In the genomic region with DNA sequence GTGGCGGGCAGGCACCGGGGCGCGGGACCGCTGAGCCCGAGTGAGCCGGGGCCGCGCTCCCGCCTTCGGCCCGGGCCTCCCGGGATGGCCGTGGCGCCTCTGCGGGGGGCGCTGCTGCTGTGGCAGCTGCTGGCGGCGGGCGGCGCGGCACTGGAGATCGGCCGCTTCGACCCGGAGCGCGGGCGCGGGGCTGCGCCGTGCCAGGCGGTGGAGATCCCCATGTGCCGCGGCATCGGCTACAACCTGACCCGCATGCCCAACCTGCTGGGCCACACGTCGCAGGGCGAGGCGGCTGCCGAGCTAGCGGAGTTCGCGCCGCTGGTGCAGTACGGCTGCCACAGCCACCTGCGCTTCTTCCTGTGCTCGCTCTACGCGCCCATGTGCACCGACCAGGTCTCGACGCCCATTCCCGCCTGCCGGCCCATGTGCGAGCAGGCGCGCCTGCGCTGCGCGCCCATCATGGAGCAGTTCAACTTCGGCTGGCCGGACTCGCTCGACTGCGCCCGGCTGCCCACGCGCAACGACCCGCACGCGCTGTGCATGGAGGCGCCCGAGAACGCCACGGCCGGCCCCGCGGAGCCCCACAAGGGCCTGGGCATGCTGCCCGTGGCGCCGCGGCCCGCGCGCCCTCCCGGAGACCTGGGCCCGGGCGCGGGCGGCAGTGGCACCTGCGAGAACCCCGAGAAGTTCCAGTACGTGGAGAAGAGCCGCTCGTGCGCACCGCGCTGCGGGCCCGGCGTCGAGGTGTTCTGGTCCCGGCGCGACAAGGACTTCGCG, we compare ENCODE assay signal across 7 cellular contexts. TPM values are rescaled to one million over a fixed set of nuclear protein-coding genes. Genes with fewer than 3 reads are reported as not detected.
DNase-seq lines count a peak whose midpoint lies in the region; ATAC-seq and TF ChIP-seq lines count a peak whose summit lies in the region.

No MANE protein-coding gene starts in this region.

- H3K4me2 ChIP-seq in neural cell (ENCODE audit: low read length) (no peak overlapping the region), Karpas-422 (ENCODE audit: low read depth, low read length, poor library complexity, severe bottlenecking) (no peak overlapping the region)

- H3K4me1 Mint-ChIP-seq in activated naive CD8-positive, alpha-beta T cell treated with anti-CD3 and anti-CD28 coated beads, Interleukin-2, amount 10 ng/mL, durations not matched to agents 7 days and 5 days, result peaks cover 3% of the 10 kb centered on the region

- no peaks in the 10 kb centered on the region for H3K9me2 ChIP-seq in neural cell (ENCODE audit: insufficient read depth, low read length)
- H3K9me2 ChIP-seq in Karpas-422 (replicated peaks; ENCODE audit: insufficient read depth, low read length), result no peaks in the 10 kb centered on the region

- H3K27ac Mint-ChIP-seq in activated naive CD8-positive, alpha-beta T cell treated with anti-CD3 and anti-CD28 coated beads, Interleukin-2, amount 10 ng/mL, durations not matched to agents 7 days and 5 days, result no peak overlapping the region

- H3K4me3 Mint-ChIP-seq in activated naive CD8-positive, alpha-beta T cell treated with anti-CD3 and anti-CD28 coated beads, Interleukin-2, amount 10 ng/mL, durations not matched to agents 7 days and 5 days, result peak overlapping the region; percentile 37

- no peaks in the 10 kb centered on the region for H3K4me1 ChIP-seq in Karpas-422 (ENCODE audit: low read length)

- TF ChIP-seq RAD21 in neural cell (conservative IDR thresholded peaks at IDR 0.05), result peak; percentile 13

- peaks cover 12% of the 10 kb centered on the region for H3K27me3 Mint-ChIP-seq in activated naive CD8-positive, alpha-beta T cell treated with anti-CD3 and anti-CD28 coated beads, Interleukin-2, amount 10 ng/mL, durations not matched to agents 7 days and 5 days

- no peaks in the 10 kb centered on the region for H3K79me2 ChIP-seq in neural cell (replicated peaks; ENCODE audit: insufficient read depth, low read length)
- no peaks in the 10 kb centered on the region for H3K79me2 ChIP-seq in Karpas-422 (ENCODE audit: low read length)

- H3K9me3 Mint-ChIP-seq in activated naive CD8-positive, alpha-beta T cell treated with anti-CD3 and anti-CD28 coated beads, Interleukin-2, amount 10 ng/mL, durations not matched to agents 7 days and 5 days, result peaks cover 1% of the 10 kb centered on the region

- H4K20me1 ChIP-seq in neural cell (ENCODE audit: insufficient read depth), result no peaks in the 10 kb centered on the region
- 0 out of 2 replicates have a peak, but pooled peaks cover 12% of the 10 kb centered on the region for H4K20me1 ChIP-seq in Karpas-422 (ENCODE audit: insufficient read depth, low read depth, low read length)

- no peaks in the 10 kb centered on the region for H3F3A ChIP-seq in neural cell (ENCODE audit: insufficient read depth, low read length, poor library complexity, severe bottlenecking)

- H3K36me3 ChIP-seq in neural cell (ENCODE audit: insufficient read depth, low read length), result no peaks in the 10 kb centered on the region
- H3K36me3 ChIP-seq in Karpas-422 (ENCODE audit: insufficient read depth, low read length), result 0 out of 2 replicates have a peak, but pooled peaks cover under 1% of the 10 kb centered on the region

- no peak for DNase-seq in activated naive CD8-positive, alpha-beta T cell treated with anti-CD3 and anti-CD28 coated beads, Interleukin-2, amount 10 ng/mL, durations not matched to agents 7 days and 5 days
- no peak for DNase-seq in NCI-H345 treated with DMSO at 0.1 percent for 48 hours (lab: John Stamatoyannopoulos, UW; ENCODE audit: unreplicated experiment)
- DNase-seq in Karpas-422, result no peak
- DNase-seq in SW480 (ENCODE audit: low spot score), result no peak

- peak overlapping the region; percentile 58 for H3K4me3 ChIP-seq in neural cell (ENCODE audit: low read length)
- H3K4me3 ChIP-seq in Karpas-422 (ENCODE audit: low read length), result no peak overlapping the region

- POLR2A ChIA-PET in activated naive CD8-positive, alpha-beta T cell treated with anti-CD3 and anti-CD28 coated beads, Interleukin-2, amount 10 ng/mL, durations not matched to agents 7 days and 5 days (lab: Charles Lee), result no interaction called here

- H3K36me3 Mint-ChIP-seq in activated naive CD8-positive, alpha-beta T cell treated with anti-CD3 and anti-CD28 coated beads, Interleukin-2, amount 10 ng/mL, durations not matched to agents 7 days and 5 days, result no peaks in the 10 kb centered on the region

- H3K27me3 ChIP-seq in neural cell (ENCODE audit: insufficient read depth, low read depth, low read length) (no peaks in the 10 kb centered on the region), Karpas-422 (ENCODE audit: low read length) (no peaks in the 10 kb centered on the region)

- H2AFZ ChIP-seq in neural cell (ENCODE audit: low read depth, low read length) (no peak overlapping the region), Karpas-422 (ENCODE audit: low read length) (no peak overlapping the region)

- H3K9ac ChIP-seq in neural cell (ENCODE audit: low read length) (peak overlapping the region; percentile 29), Karpas-422 (ENCODE audit: low read length) (no peak overlapping the region)

- H3K27ac ChIP-seq in neural cell (ENCODE audit: low read length) (no peak overlapping the region), Karpas-422 (ENCODE audit: low read length) (no peak overlapping the region)

- no peak for TF ChIP-seq EP300 in neural cell (conservative IDR thresholded peaks at IDR 0.05; ENCODE audit: poor library complexity, severe bottlenecking)

- H3K9me3 ChIP-seq in neural cell (ENCODE audit: low read length), result no peaks in the 10 kb centered on the region
- no peaks in the 10 kb centered on the region for H3K9me3 ChIP-seq in Karpas-422 (ENCODE audit: low read length)

- ATAC-seq in GM18909 (IDR thresholded peaks at IDR 0.05; ENCODE audit: poor library complexity, unreplicated experiment) (peak; percentile 11), HG02678 (IDR thresholded peaks at IDR 0.05; ENCODE audit: unreplicated experiment) (peak; percentile 23)
- peak; percentile 16 for ATAC-seq in activated naive CD8-positive, alpha-beta T cell treated with anti-CD3 and anti-CD28 coated beads, Interleukin-2, amount 10 ng/mL, durations not matched to agents 7 days and 5 days (ENCODE audit: low read depth)

- no peak for TF ChIP-seq CTCF in neural cell (IDR thresholded peaks at IDR 0.05; ENCODE audit: poor library complexity, severe bottlenecking)

TF ChIP-seq in neural cell, 6 proteins besides CTCF, POLR2A, EP300 and RAD21:
- TF ChIP-seq EZH2 (IDR thresholded peaks at IDR 0.05; ENCODE audit: borderline replicate concordance, insufficient read depth, low read length, poor library complexity, severe bottlenecking), result no peak
- peak; percentile 14 for TF ChIP-seq MXI1 (conservative IDR thresholded peaks at IDR 0.05; ENCODE audit: poor library complexity, severe bottlenecking)

RNA-seq across cellular contexts. Expression of gene FZD9, which starts 0.5 kb away (rescaled TPM):
- under 1 TPM in 1 of 2 experiments, not detected in 1; 0.11 TPM for total RNA-seq in activated naive CD8-positive, alpha-beta T cell treated with anti-CD3 and anti-CD28 coated beads, Interleukin-2, amount 10 ng/mL, durations not matched to agents 7 days and 5 days
- polyA plus RNA-seq in neural cell, result 1.0 and 2.9 TPM in 2 replicates
- 2.9 and 4.3 TPM in 2 replicates for polyA minus RNA-seq in neural cell
- total RNA-seq in Karpas-422 (2014; rRNA removed; shearing (Covaris generic); ENCODE audit: low replicate concordance), result not detected in 2 replicates
